1 cellular context compared by ENCODE assay signal in the genomic region with DNA sequence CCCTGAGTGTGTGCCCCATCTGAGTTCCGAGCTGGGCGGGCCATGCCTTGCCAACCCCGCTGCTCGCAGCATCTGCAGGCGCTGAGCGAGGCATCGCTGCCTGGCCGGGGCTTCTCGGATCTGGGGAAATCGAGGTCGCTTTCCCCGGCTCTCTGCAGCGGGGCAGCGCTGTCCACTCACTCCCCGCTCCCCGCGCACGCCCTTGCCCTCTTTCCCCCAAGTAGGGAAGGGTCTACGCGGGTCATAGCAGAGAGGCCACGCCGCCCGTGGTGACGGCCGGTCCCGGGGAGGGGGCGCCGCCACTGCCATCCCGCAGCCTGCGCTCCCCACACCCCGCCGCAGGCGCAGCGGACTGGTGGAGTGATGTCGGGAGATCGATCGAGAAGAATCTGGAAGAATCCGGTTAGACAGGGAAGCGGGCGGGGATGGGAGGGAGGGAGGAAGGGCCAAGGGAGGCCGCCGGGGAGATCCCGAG.
A peak's percentile ranks its signal among the peaks of the same experiment; 100 is the strongest.
TF ChIP-seq lines count a peak whose summit lies in the region.

No MANE protein-coding gene starts in this region.

TF ChIP-seq in endothelial cell of umbilical vein, 7 proteins besides CTCF, POLR2A, EP300 and RAD21:
- TF ChIP-seq EZH2 (IDR thresholded peaks at IDR 0.05; ENCODE audit: borderline replicate concordance, low read depth, low read length, severe bottlenecking), result peak; percentile 87
- TF ChIP-seq POLR2AphosphoS5 (IDR thresholded peaks at IDR 0.05; ENCODE audit: insufficient read depth, low read depth, low read length), result no peak
- TF ChIP-seq, protein P1, sequence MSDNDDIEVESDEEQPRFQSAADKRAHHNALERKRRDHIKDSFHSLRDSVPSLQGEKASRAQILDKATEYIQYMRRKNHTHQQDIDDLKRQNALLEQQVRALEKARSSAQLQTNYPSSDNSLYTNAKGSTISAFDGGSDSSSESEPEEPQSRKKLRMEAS (IDR thresholded peaks at IDR 0.05; ENCODE audit: insufficient read depth, insufficient read length), result no peak
